1 cellular context compared by ENCODE assay signal in genomic region chr22:45953178-45953577, GRCh38.
TF ChIP-seq lines count a peak whose summit lies in the region.

No MANE protein-coding gene starts in this region.

TF ChIP-seq in H1, 55 proteins besides CTCF, POLR2A, EP300 and RAD21:
- no peak for TF ChIP-seq RBBP5 (IDR thresholded peaks at IDR 0.05; ENCODE audit: borderline replicate concordance, low read depth, low read length)
- no peak for TF ChIP-seq HDAC2 (IDR thresholded peaks at IDR 0.05; ENCODE audit: borderline replicate concordance in 1 of 2, low read depth in 2 of 2, low read length in 2 of 2)
- TF ChIP-seq TAF7 (optimal IDR thresholded peaks at IDR 0.05; ENCODE audit: borderline replicate concordance, low read depth, low read length): no peak
- TF ChIP-seq KDM1A (IDR thresholded peaks at IDR 0.05; ENCODE audit: borderline replicate concordance, low read length): no peak
- no peak for TF ChIP-seq E2F6 (IDR thresholded peaks at IDR 0.05)
- TF ChIP-seq CHD7 (IDR thresholded peaks at IDR 0.05; ENCODE audit: insufficient replicate concordance, low read length): no peak
- TF ChIP-seq CHD2 (IDR thresholded peaks at IDR 0.05; ENCODE audit: low read length): no peak
- no peak for TF ChIP-seq SUZ12 (IDR thresholded peaks at IDR 0.05; ENCODE audit: low read length)
- TF ChIP-seq SAP30 (IDR thresholded peaks at IDR 0.05; ENCODE audit: insufficient read depth, insufficient replicate concordance, low read length): no peak
- no peak for TF ChIP-seq TBP (IDR thresholded peaks at IDR 0.05; ENCODE audit: low read depth, low read length)
- TF ChIP-seq TCF12 (IDR thresholded peaks at IDR 0.05; ENCODE audit: low read depth, low read length): no peak
- TF ChIP-seq USF2 (IDR thresholded peaks at IDR 0.05; ENCODE audit: low read length): no peak
- TF ChIP-seq KDM4A (IDR thresholded peaks at IDR 0.05; ENCODE audit: low read depth, low read length, severe bottlenecking): no peak
- no peak for TF ChIP-seq TAF1 (IDR thresholded peaks at IDR 0.05; ENCODE audit: low read depth, low read length)
- no peak for TF ChIP-seq ATF3 (IDR thresholded peaks at IDR 0.05; ENCODE audit: insufficient read depth, low read depth, low read length)
- no peak for TF ChIP-seq SRF (IDR thresholded peaks at IDR 0.05; ENCODE audit: low read depth, low read length)
- TF ChIP-seq PHF8 (conservative IDR thresholded peaks at IDR 0.05; ENCODE audit: low read depth, low read length): no peak
- no peak for TF ChIP-seq ASH2L (IDR thresholded peaks at IDR 0.05; ENCODE audit: low read length)
- no peak for TF ChIP-seq RNF2 (IDR thresholded peaks at IDR 0.05; ENCODE audit: borderline replicate concordance, low read depth, low read length, missing control alignments, poor library complexity, severe bottlenecking)
- no peak for TF ChIP-seq BCL11A (IDR thresholded peaks at IDR 0.05; ENCODE audit: low read depth in 2 of 2, low read length in 2 of 2)
